ENCODE assay signal across 10 cellular contexts in the genomic region with DNA sequence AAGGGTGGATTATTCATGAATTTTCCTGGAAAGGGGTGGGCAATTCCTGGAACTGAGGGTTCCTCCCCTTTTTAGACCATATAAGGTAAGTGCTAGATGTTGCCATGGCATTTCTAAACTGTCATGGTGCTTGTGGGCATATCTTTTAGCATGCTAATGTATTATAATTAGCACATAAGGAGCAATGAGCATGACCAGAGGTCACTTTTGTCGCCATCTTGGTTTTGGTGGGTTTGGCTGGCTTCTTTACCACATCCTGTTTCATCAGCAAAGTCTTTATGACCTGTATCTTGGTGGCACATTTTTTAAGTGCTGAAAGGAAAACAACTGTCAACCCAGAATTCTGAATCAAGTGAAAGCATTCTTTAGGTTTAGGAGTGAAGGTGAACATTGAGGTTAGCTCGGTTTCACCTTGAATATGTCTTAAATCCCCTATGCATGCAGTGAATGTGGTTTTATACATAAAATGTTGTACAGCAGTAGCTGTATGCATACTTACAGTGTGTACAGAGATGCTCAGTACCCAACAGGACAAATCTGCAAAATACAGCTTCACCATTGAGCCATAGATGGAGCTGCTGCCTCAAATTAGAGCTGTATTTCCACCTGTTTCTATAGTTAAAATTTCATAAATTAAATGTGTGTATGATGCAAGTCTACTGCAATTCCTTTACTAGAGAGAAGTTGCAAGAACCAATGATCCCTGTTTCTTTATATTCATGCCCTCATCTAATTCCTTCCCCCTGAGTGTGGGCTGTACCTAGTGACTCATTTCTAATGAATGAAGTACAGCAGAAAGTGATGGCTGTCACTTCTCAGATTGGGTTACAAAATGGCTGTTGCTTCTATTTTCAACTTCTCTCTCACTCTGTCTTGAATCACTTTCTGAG. TPM values are rescaled to one million over a fixed set of nuclear protein-coding genes. Genes with fewer than 3 reads are reported as not detected.
DNase-seq lines count a peak whose midpoint lies in the region; ATAC-seq and TF ChIP-seq lines count a peak whose summit lies in the region.
"Had no signal": no experiment of that assay in that cellular context is flagged by ENCODE, and none has a peak within 500 bp of the region (broad histone marks: within the 10 kb centered on the region; RNA-seq: fewer than 3 reads in every experiment).

No MANE protein-coding gene starts in this region.

- peaks cover 3 to 6% (median 5%) of the 10 kb centered on the region in 3 donors for H3K27me3 Mint-ChIP-seq in immature natural killer cell (ENCODE audit: low read depth in 3 of 3)
- no peaks in the 10 kb centered on the region for H3K27me3 Mint-ChIP-seq in progenitor cell of endocrine pancreas

- H3K4me1 Mint-ChIP-seq in immature natural killer cell, result peaks cover 13 to 17% of the 10 kb centered on the region in 2 donors
- peaks cover 35% of the 10 kb centered on the region for H3K4me1 Mint-ChIP-seq in progenitor cell of endocrine pancreas (ENCODE audit: low read depth)

- ATAC-seq in GM19023 (IDR thresholded peaks at IDR 0.05; ENCODE audit: unreplicated experiment), result no peak
- no peak for ATAC-seq in HG02610 (IDR thresholded peaks at IDR 0.05; ENCODE audit: unreplicated experiment)

- H3K4me3 Mint-ChIP-seq in immature natural killer cell, result no peak overlapping the region
- H3K4me3 Mint-ChIP-seq in progenitor cell of endocrine pancreas (ENCODE audit: low read depth), result no peak overlapping the region
- H3K4me3 Mint-ChIP-seq: naive B cell had no signal

- H3K36me3 Mint-ChIP-seq in immature natural killer cell, result no peaks in the 10 kb centered on the region
- no peaks in the 10 kb centered on the region for H3K36me3 Mint-ChIP-seq in progenitor cell of endocrine pancreas (ENCODE audit: insufficient read depth)
- H3K36me3 Mint-ChIP-seq: naive B cell had no signal

- H3K9me3 Mint-ChIP-seq in immature natural killer cell (peaks cover 0 to 5% (median 1%) of the 10 kb centered on the region in 6 donors), progenitor cell of endocrine pancreas (ENCODE audit: low read depth) (peaks cover 8% of the 10 kb centered on the region)

- TF ChIP-seq CTCF in progenitor cell of endocrine pancreas (IDR thresholded peaks at IDR 0.05; ENCODE audit: unreplicated experiment), result no peak

- DNase-seq in A172 (ENCODE audit: low spot score) (peak; percentile 86), HCEC 1CT (peak; percentile 94), UCSD-AML1 (lab: John Stamatoyannopoulos, UW; ENCODE audit: unreplicated experiment) (peak; percentile 45), immature natural killer cell (peak in 2 of 3 donors; percentile 15 to 20), progenitor cell of endocrine pancreas (ENCODE audit: low spot score, unreplicated experiment) (no peak), NCI-H1105 treated with DMSO at 0.1 percent for 48 hours (lab: John Stamatoyannopoulos, UW) (no peak)
- DNase-seq: naive B cell had no signal

- H3K27ac Mint-ChIP-seq in immature natural killer cell (peak overlapping the region in 3 of 6 donors; percentile 3 to 36 (median 28)), progenitor cell of endocrine pancreas (no peak overlapping the region)
- H3K27ac Mint-ChIP-seq: naive B cell had no signal

RNA-seq across cellular contexts. Expression of a gene that starts 25.3 kb away (rescaled TPM):
- not detected in 2 replicates for total RNA-seq in A172 (2014; rRNA removed; shearing (Covaris generic))
- not detected for polyA plus RNA-seq in immature natural killer cell
- total RNA-seq in progenitor cell of endocrine pancreas, result 0.67 and 1.7 TPM in 2 replicates
- total RNA-seq: T-helper 1 cell treated with Interleukin-12 subunit alpha and Interleukin-12 subunit beta and Interleukin-4 antibody, amounts not matched to agents 30 ng/mL and 1 ng/mL, for 36 hours had no signal

RNA-seq across cellular contexts. Expression of a gene that starts 55.6 kb away (rescaled TPM):
- total RNA-seq in A172 (2014; rRNA removed; shearing (Covaris generic)), result 60.2 and 76.1 TPM in 2 replicates
- polyA plus RNA-seq in immature natural killer cell, result 1 to 10 TPM in 2 of 3 donors, under 1 TPM in 1; 0.87 to 7.3 (median 2.2) TPM
- total RNA-seq in progenitor cell of endocrine pancreas, result 61.2 and 64.3 TPM in 2 replicates

RNA-seq across cellular contexts. Expression of a gene that starts 58.6 kb away (rescaled TPM):
- total RNA-seq in A172 (2014; rRNA removed; shearing (Covaris generic)), result not detected in 2 replicates
- not detected for polyA plus RNA-seq in immature natural killer cell
- not detected in 2 replicates for total RNA-seq in progenitor cell of endocrine pancreas
- total RNA-seq: T-helper 1 cell treated with Interleukin-12 subunit alpha and Interleukin-12 subunit beta and Interleukin-4 antibody, amounts not matched to agents 30 ng/mL and 1 ng/mL, for 36 hours had no signal

Comparison
In these comparisons a context has a peak if more than half of its experiments do, and no peak if none do; other contexts are left out.
1. DNase-seq: peak in A172 (single experiment), HCEC 1CT (single experiment), UCSD-AML1 (single experiment) and immature natural killer cell (2 of 3); none in progenitor cell of endocrine pancreas (single experiment) and NCI-H1105 treated with DMSO at 0.1 percent for 48 hours (single experiment).